19 cellular contexts compared by ENCODE assay signal in genomic region chr4:151575646-151576045, GRCh38.
"Had no signal": no experiment of that assay in that cellular context is flagged by ENCODE, and none has a peak within 500 bp of the region (broad histone marks: within the 10 kb centered on the region; RNA-seq: fewer than 3 reads in every experiment).

No MANE protein-coding gene starts in this region.

- H3K4me3 ChIP-seq: heart right ventricle, left ventricle myocardium inferior, sigmoid colon, tibial nerve had no signal

- H3K4me1 ChIP-seq: sigmoid colon, tibial nerve had no signal

- H3K27me3 ChIP-seq: heart right ventricle, sigmoid colon, tibial nerve had no signal

- H3K36me3 ChIP-seq: heart right ventricle, left ventricle myocardium inferior, sigmoid colon had no signal

- FAIRE-seq: colon, islet of Langerhans had no signal

- ATAC-seq: activated CD4-positive, alpha-beta T cell treated with anti-CD3 and anti-CD28 coated beads for 36 hours; activated CD8-positive, alpha-beta memory T cell treated with anti-CD3 and anti-CD28 coated beads, Interleukin-2, amount 10 ng/mL, durations not matched to agents 7 days and 5 days; activated CD8-positive, alpha-beta T cell treated with anti-CD3 and anti-CD28 coated beads, Interleukin-2, amount 10 ng/mL, durations not matched to agents 7 days and 5 days; activated naive CD8-positive, alpha-beta T cell treated with anti-CD3 and anti-CD28 coated beads, Interleukin-2, amount 50 U/mL, for 24 hours had no signal

- H3K27ac ChIP-seq: epithelial cell of prostate, heart right ventricle, left ventricle myocardium inferior, sigmoid colon, tibial nerve had no signal

- DNase-seq: activated CD4-positive, alpha-beta T cell treated with anti-CD3 and anti-CD28 coated beads for 36 hours; activated CD4-positive, CD25-positive, alpha-beta regulatory T cell; activated CD8-positive, alpha-beta memory T cell treated with anti-CD3 and anti-CD28 coated beads, Interleukin-2, amount 10 ng/mL, durations not matched to agents 7 days and 5 days; activated CD8-positive, alpha-beta T cell treated with anti-CD3 and anti-CD28 coated beads, Interleukin-2, amount 10 ng/mL, durations not matched to agents 7 days and 5 days; activated naive CD8-positive, alpha-beta T cell treated with anti-CD3 and anti-CD28 coated beads, Interleukin-2, amount 50 U/mL, for 24 hours; activated T-cell treated with anti-CD3 and anti-CD28 coated beads, Interleukin-2, amount 50 U/mL, for 48 hours; amygdala; dermis blood vessel endothelial cell; effector CD4-positive, alpha-beta T cell; foreskin fibroblast; heart right ventricle; left ventricle myocardium inferior; retina; sigmoid colon; stimulated activated naive CD4-positive, alpha-beta T cell had no signal

- H3K9me3 ChIP-seq: heart right ventricle, left ventricle myocardium inferior, sigmoid colon, tibial nerve had no signal
